In genomic region chr1:230067871-230068814, GRCh38 we compare ENCODE assay signal across 8 cellular contexts. TPM values are rescaled to one million over a fixed set of nuclear protein-coding genes. Genes with fewer than 3 reads are reported as not detected.
DNase-seq lines count a peak whose midpoint lies in the region; ATAC-seq and TF ChIP-seq lines count a peak whose summit lies in the region.

No MANE protein-coding gene starts in this region.

- no peak for ATAC-seq in GM21423 (IDR thresholded peaks at IDR 0.05; ENCODE audit: unreplicated experiment)

- DNase-seq in NCI-H2107 treated with DMSO at 0.1 percent for 48 hours (lab: John Stamatoyannopoulos, UW; ENCODE audit: unreplicated experiment): peak; percentile 21
- no peak for DNase-seq in NCI-H2107 (lab: John Stamatoyannopoulos, UW)
- DNase-seq in OCI-M1 (lab: John Stamatoyannopoulos, UW): peak; percentile 65
- peak; percentile 41 for DNase-seq in left ventricle myocardium inferior
- DNase-seq in SHP77 treated with DMSO at 0.1 percent for 48 hours (lab: John Stamatoyannopoulos, UW): no peak

- peak overlapping the region; percentile 97 for H3K4me2 ChIP-seq in parathyroid adenoma (ENCODE audit: low read length)

- H3K27ac ChIP-seq in adipose tissue (ENCODE audit: low read depth, low read length) (peak overlapping the region; percentile 58), left ventricle myocardium inferior (replicated peaks) (peak overlapping the region; percentile 93), parathyroid adenoma (peak overlapping the region; percentile 44)

- intact Hi-C loops in left ventricle myocardium inferior (cut with micrococcal nuclease): no loop called here

- peak overlapping the region; percentile 74 for H2AFZ ChIP-seq in parathyroid adenoma

- no peak overlapping the region for H3K9ac ChIP-seq in parathyroid adenoma

- H3K9me3 ChIP-seq in left ventricle myocardium inferior (replicated peaks) (peaks cover under 1% of the 10 kb centered on the region), parathyroid adenoma (ENCODE audit: control insufficient read depth, low read length) (no peaks in the 10 kb centered on the region)

- peak; percentile 42 for TF ChIP-seq CTCF in left ventricle myocardium inferior (IDR thresholded peaks at IDR 0.05; ENCODE audit: borderline replicate concordance)
- TF ChIP-seq CTCF in parathyroid adenoma (IDR thresholded peaks at IDR 0.05): no peak

- H3K4me1 ChIP-seq in left ventricle myocardium inferior: peaks cover 55% of the 10 kb centered on the region
- peaks cover 4% of the 10 kb centered on the region for H3K4me1 ChIP-seq in parathyroid adenoma

- H3K79me2 ChIP-seq in parathyroid adenoma: peaks cover 33% of the 10 kb centered on the region

- 2 to 3% (median 2%) methylated on average over 62 to 65 of the region's 65 CpGs for WGBS in adipose tissue, 3 donors

- H3K4me3 ChIP-seq in left ventricle myocardium inferior (peak overlapping the region; percentile 95), parathyroid adenoma (ENCODE audit: low read depth, low read length) (peak overlapping the region; percentile 65)

- H3K27me3 ChIP-seq in left ventricle myocardium inferior (ENCODE audit: low read depth) (no peaks in the 10 kb centered on the region), parathyroid adenoma (ENCODE audit: control insufficient read depth, insufficient read depth, low read length) (no peaks in the 10 kb centered on the region)

- H3K36me3 ChIP-seq in left ventricle myocardium inferior: no peaks in the 10 kb centered on the region
- H3K36me3 ChIP-seq in parathyroid adenoma (ENCODE audit: control insufficient read depth, insufficient read depth, low read length): no peaks in the 10 kb centered on the region

RNA-seq across cellular contexts. Expression of gene GALNT2, which starts 1.1 kb away (rescaled TPM):
- polyA plus RNA-seq in adipose tissue: 10 to 100 TPM; 29.1 to 64.5 (median 37.8) TPM
- 28.3 TPM for total RNA-seq in left ventricle myocardium inferior

Comparison
In these comparisons a context has a peak if more than half of its experiments do, and no peak if none do; other contexts are left out.
1. DNase-seq: peak in NCI-H2107 treated with DMSO at 0.1 percent for 48 hours (single experiment), OCI-M1 (single experiment) and left ventricle myocardium inferior (single experiment); none in NCI-H2107 (single experiment) and SHP77 treated with DMSO at 0.1 percent for 48 hours (single experiment).
2. Peak in every context shown above with its lines, with median percentiles within 50 percentile points of each other: H3K27ac ChIP-seq.